In the genomic region with DNA sequence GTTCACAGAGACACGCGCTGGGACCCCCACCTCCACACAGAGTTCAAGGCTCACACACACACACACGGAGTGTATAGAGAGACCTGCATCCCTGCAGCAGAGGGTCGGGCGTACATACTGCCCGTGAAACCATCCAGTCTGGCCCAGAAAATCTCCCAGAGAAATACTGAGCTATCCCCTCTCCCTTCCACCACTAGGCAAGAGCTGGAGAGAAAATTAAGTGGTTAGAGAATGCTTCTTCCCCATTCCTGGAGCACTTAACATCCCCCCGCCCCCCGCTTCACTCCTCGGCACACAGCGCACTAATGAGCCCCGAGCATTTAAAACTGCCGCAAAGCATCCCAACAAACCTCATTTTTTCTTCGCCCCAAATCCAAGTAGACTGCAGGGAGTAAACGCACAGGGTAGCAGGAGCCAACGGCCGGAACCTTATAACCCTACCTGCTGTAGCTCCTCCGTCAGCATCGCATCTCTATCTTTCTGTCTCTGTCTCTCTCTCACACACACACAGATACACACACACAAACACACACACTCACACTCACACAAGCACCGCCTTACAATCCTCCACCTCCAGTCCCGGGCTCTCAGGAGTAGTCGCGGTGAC, we compare ENCODE assay signal across 8 cellular contexts. TPM values are rescaled to one million over a fixed set of nuclear protein-coding genes. Genes with fewer than 3 reads are reported as not detected.
DNase-seq lines count a peak whose midpoint lies in the region; ATAC-seq and TF ChIP-seq lines count a peak whose summit lies in the region.

No MANE protein-coding gene starts in this region.

- DNase-seq in DMS53 treated with DMSO at 0.1 percent for 48 hours (lab: John Stamatoyannopoulos, UW; ENCODE audit: unreplicated experiment) = peak; percentile 53
- DNase-seq in DMS53 (lab: John Stamatoyannopoulos, UW) = no peak
- DNase-seq in HFF-Myc (ENCODE audit: extremely low read depth, low read depth) = peak; percentile 16
- DNase-seq in SW480 (ENCODE audit: low spot score) = peak; percentile 23
- DNase-seq in natural killer cell = peak; percentile 33

- peaks cover 29% of the 10 kb centered on the region for H3K36me3 Mint-ChIP-seq in natural killer cell

- intact Hi-C loops in natural killer cell (cut with micrococcal nuclease) = loop anchor here (10.0 kb wide), 1 partner anchor 223 kb away; no protein-coding TSS in a partner anchor

- H3K27ac Mint-ChIP-seq in natural killer cell = no peak overlapping the region

- no peaks in the 10 kb centered on the region for H3K27me3 Mint-ChIP-seq in natural killer cell (ENCODE audit: low read depth in 2 of 2)

- H3K4me1 Mint-ChIP-seq in natural killer cell = peaks cover 10 to 11% of the 10 kb centered on the region in 2 donors

- H3K9me3 Mint-ChIP-seq in natural killer cell = no peaks in the 10 kb centered on the region

- TF ChIP-seq CTCF in HFF-Myc (IDR thresholded peaks at IDR 0.05; ENCODE audit: low read depth, low read length, missing control alignments) = no peak
- TF ChIP-seq CTCF in natural killer cell (IDR thresholded peaks at IDR 0.05) = no peak

- H3K4me3 ChIP-seq in HFF-Myc (replicated peaks; ENCODE audit: low read depth, low read length) = peak overlapping the region; percentile 62

- ATAC-seq in esophagus mucosa (peak; percentile 3), natural killer cell (peak in 1 of 3 donors; percentile 0), HG02571 (IDR thresholded peaks at IDR 0.05; ENCODE audit: unreplicated experiment) (no peak), GM18870 (IDR thresholded peaks at IDR 0.05; ENCODE audit: unreplicated experiment) (no peak)

- H3K4me3 Mint-ChIP-seq in natural killer cell = no peak overlapping the region

RNA-seq across cellular contexts. Expression of a gene that starts 0.4 kb away (rescaled TPM):
- 3.0 TPM for total RNA-seq in esophagus mucosa
- 100 to 1,000 TPM; 109 to 231 (median 210) TPM for total RNA-seq in natural killer cell

Comparison
In these comparisons a context has a peak if more than half of its experiments do, and no peak if none do; other contexts are left out.
1. RNA of a gene that starts 0.4 kb away (total RNA-seq): 109 to 231 TPM in natural killer cell; 3.0 TPM in esophagus mucosa (single experiment); every median in the first group is over 10 times any median in the second.